Comparison of ENCODE assay signal across 1 cellular context in the genomic region with DNA sequence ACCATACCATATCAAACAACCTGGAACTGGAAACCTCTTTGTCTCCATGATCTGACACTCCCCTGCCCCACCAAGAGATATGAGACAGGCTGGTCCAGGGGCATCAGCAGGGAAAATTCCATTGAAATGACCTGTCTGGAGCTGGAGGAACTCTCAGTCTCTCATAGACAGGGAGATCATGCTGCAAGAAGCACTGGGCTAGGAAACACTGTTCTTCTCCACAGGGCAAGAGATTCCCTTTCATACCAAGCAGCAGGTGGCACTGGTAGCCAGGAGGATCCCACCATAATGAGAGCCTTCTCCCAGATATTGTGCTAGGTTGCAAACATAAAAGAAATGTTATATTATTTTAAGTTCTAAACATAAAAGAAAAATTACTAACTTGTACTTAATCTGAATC.
TF ChIP-seq lines count a peak whose summit lies in the region.

No MANE protein-coding gene starts in this region.

TF ChIP-seq in GM23338, 12 proteins besides CTCF, POLR2A, EP300 and RAD21 (continued from another document):
- TF ChIP-seq, protein P1, sequence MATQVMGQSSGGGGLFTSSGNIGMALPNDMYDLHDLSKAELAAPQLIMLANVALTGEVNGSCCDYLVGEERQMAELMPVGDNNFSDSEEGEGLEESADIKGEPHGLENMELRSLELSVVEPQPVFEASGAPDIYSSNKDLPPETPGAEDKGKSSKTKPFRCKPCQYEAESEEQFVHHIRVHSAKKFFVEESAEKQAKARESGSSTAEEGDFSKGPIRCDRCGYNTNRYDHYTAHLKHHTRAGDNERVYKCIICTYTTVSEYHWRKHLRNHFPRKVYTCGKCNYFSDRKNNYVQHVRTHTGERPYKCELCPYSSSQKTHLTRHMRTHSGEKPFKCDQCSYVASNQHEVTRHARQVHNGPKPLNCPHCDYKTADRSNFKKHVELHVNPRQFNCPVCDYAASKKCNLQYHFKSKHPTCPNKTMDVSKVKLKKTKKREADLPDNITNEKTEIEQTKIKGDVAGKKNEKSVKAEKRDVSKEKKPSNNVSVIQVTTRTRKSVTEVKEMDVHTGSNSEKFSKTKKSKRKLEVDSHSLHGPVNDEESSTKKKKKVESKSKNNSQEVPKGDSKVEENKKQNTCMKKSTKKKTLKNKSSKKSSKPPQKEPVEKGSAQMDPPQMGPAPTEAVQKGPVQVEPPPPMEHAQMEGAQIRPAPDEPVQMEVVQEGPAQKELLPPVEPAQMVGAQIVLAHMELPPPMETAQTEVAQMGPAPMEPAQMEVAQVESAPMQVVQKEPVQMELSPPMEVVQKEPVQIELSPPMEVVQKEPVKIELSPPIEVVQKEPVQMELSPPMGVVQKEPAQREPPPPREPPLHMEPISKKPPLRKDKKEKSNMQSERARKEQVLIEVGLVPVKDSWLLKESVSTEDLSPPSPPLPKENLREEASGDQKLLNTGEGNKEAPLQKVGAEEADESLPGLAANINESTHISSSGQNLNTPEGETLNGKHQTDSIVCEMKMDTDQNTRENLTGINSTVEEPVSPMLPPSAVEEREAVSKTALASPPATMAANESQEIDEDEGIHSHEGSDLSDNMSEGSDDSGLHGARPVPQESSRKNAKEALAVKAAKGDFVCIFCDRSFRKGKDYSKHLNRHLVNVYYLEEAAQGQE (IDR thresholded peaks at IDR 0.05; ENCODE audit: unreplicated experiment), result no peak
- TF ChIP-seq ZNF331 (CRISPR knock-in tag; IDR thresholded peaks at IDR 0.05; ENCODE audit: low read depth), result no peak
